18 cellular contexts compared by ENCODE assay signal in the genomic region with DNA sequence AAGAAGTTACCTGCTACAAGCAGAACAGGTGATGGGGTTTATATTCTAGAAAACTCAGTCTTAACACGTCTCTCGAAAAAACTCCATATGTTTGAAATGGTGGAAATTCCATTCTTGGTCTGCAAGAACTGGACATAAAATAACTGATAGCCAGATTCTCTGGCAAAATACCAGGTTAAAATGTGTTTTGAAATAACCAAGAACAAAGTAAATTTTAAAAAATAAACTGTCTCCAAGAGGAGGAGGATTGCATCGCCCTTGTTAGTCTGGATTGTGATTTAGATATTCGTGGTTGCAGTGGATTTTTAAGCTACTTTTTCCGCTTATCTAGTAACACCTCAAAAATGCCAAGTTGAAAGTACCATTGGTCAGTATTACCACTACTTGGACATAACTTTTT.
"Had no signal": no experiment of that assay in that cellular context is flagged by ENCODE, and none has a peak within 500 bp of the region (broad histone marks: within the 10 kb centered on the region; RNA-seq: fewer than 3 reads in every experiment).

No MANE protein-coding gene starts in this region.

- H3K4me3 ChIP-seq: mucosa of descending colon, thyroid gland had no signal

- H3K27ac ChIP-seq: neutrophil, thyroid gland had no signal

- H3K9me3 Mint-ChIP-seq: activated naive CD4-positive, alpha-beta T cell treated with anti-CD3 and anti-CD28 coated beads for 36 hours; activated T-helper 2 cell treated with anti-CD3 and anti-CD28 coated beads, Interferon-gamma antibody, Interleukin-2, Interleukin-4, amounts not matched to agents 10 μg/mL and 5 μg/mL and 100 μg/mL, durations not matched to agents 14 hours and 24 hours and 36 hours; dendritic cell treated with granulocyte-macrophage colony-stimulating factor and Interleukin-4, amounts not matched to agents 40 ng/mL and 50 ng/mL, for 4 days; memory B cell; stimulated activated memory B cell treated with anti-CD40 and anti-IgM and Interleukin-4, amounts not matched to agents 10 μg/mL and 1 μg/mL and 100 μg/mL, for 72 hours had no signal

- H3K27me3 ChIP-seq: neutrophil, thyroid gland had no signal

- H3K4me1 ChIP-seq: thyroid gland had no signal

- DNase-seq: activated naive CD4-positive, alpha-beta T cell treated with anti-CD3 and anti-CD28 coated beads for 36 hours; cerebellar nuclear complex; effector memory CD4-positive, alpha-beta T cell; hypothalamus; left ventricle myocardium superior; mucosa of descending colon; naive thymus-derived CD4-positive, alpha-beta T cell; retina; stimulated activated CD4-positive, alpha-beta T cell treated with anti-CD3 and anti-CD28 coated beads, Interleukin-2, amount 100 ng/mL, for 48 hours; T-helper 9 cell; thyroid gland had no signal

- H3K9me3 ChIP-seq: mucosa of descending colon, neutrophil, thyroid gland had no signal

- H3K4me1 Mint-ChIP-seq: memory B cell; stimulated activated memory B cell treated with anti-CD40 and anti-IgM and Interleukin-4, amounts not matched to agents 10 μg/mL and 1 μg/mL and 100 μg/mL, for 72 hours had no signal

- H3K4me3 Mint-ChIP-seq: activated naive CD4-positive, alpha-beta T cell treated with anti-CD3 and anti-CD28 coated beads for 36 hours; brain; dendritic cell treated with granulocyte-macrophage colony-stimulating factor and Interleukin-4, amounts not matched to agents 40 ng/mL and 50 ng/mL, for 4 days; memory B cell; naive thymus-derived CD4-positive, alpha-beta T cell; stimulated activated memory B cell treated with anti-CD40 and anti-IgM and Interleukin-4, amounts not matched to agents 10 μg/mL and 1 μg/mL and 100 μg/mL, for 72 hours had no signal

- H3K27ac Mint-ChIP-seq: activated naive CD4-positive, alpha-beta T cell treated with anti-CD3 and anti-CD28 coated beads for 36 hours; activated T-helper 2 cell treated with anti-CD3 and anti-CD28 coated beads, Interferon-gamma antibody, Interleukin-2, Interleukin-4, amounts not matched to agents 10 μg/mL and 5 μg/mL and 100 μg/mL, durations not matched to agents 14 hours and 24 hours and 36 hours; dendritic cell treated with granulocyte-macrophage colony-stimulating factor and Interleukin-4, amounts not matched to agents 40 ng/mL and 50 ng/mL, for 4 days; memory B cell; stimulated activated memory B cell treated with anti-CD40 and anti-IgM and Interleukin-4, amounts not matched to agents 10 μg/mL and 1 μg/mL and 100 μg/mL, for 72 hours had no signal

- H3K27me3 Mint-ChIP-seq: brain; dendritic cell treated with granulocyte-macrophage colony-stimulating factor and Interleukin-4, amounts not matched to agents 40 ng/mL and 50 ng/mL, for 4 days; memory B cell; naive thymus-derived CD4-positive, alpha-beta T cell; stimulated activated memory B cell treated with anti-CD40 and anti-IgM and Interleukin-4, amounts not matched to agents 10 μg/mL and 1 μg/mL and 100 μg/mL, for 72 hours had no signal

- ATAC-seq: activated CD4-positive, CD25-positive, alpha-beta regulatory T cell treated with anti-CD3 and anti-CD28 coated beads, Interleukin-2, amount 50 U/mL, for 24 hours; left ventricle myocardium superior; mucosa of descending colon; naive thymus-derived CD4-positive, alpha-beta T cell; stimulated activated memory B cell treated with anti-CD40 and anti-IgM and Interleukin-4, amounts not matched to agents 10 μg/mL and 1 μg/mL and 100 μg/mL, for 72 hours had no signal
